Comparison of ENCODE assay signal across 8 cellular contexts in genomic region chr12:118377005-118377890, GRCh38. TPM values are rescaled to one million over a fixed set of nuclear protein-coding genes. Genes with fewer than 3 reads are reported as not detected.
DNase-seq lines count a peak whose midpoint lies in the region; ATAC-seq and TF ChIP-seq lines count a peak whose summit lies in the region.

No MANE protein-coding gene starts in this region.

- CTCF ChIA-PET in CD8-positive, alpha-beta T cell (lab: Charles Lee) = interaction anchor here (0.7 to 4.9 kb wide), 23 partner anchors 10 to 321 kb away, joined by 3 to 67 read pairs (median 7); partner anchors contain the start of gene PEBP1

- DNase-seq in CD8-positive, alpha-beta T cell = peak in 1 of 7 experiments; percentile 11
- DNase-seq in Jurkat, Clone E6-1 (ENCODE audit: low read depth, low spot score) = peak; percentile 21
- no peak for DNase-seq in activated naive CD8-positive, alpha-beta T cell treated with anti-CD3 and anti-CD28 coated beads for 36 hours
- DNase-seq in iPS-NIHi7 (ENCODE audit: extremely low spot score) (peak; percentile 14), suprapubic skin (ENCODE audit: low spot score in 2 of 2) (no peak)
- no peak for DNase-seq in stimulated activated CD4-positive, alpha-beta T cell treated with anti-CD3 and anti-CD28 coated beads, Interleukin-4, amount 100 ng/mL, for 4 hours

- intact Hi-C loops in CD8-positive, alpha-beta T cell (cut with DNase I, micrococcal nuclease) = loop anchor here (1.0 to 10.0 kb wide), 9 partner anchors 255 to 1818 kb away; partner anchors contain the start of genes RNFT2 (in 2 of the 2), SPRING1 (in 2 of the 2), FBXO21 (in 1 of the 2) and GCN1 (in 1 of the 2)

- peak overlapping the region; percentile 84 for H3K27ac ChIP-seq in CD8-positive, alpha-beta T cell (ENCODE audit: low read depth, low read length)
- peak overlapping the region; percentile 94 for H3K27ac ChIP-seq in suprapubic skin

- H3K9me3 ChIP-seq in CD8-positive, alpha-beta T cell (ENCODE audit: low read length) = no peaks in the 10 kb centered on the region
- H3K9me3 ChIP-seq in suprapubic skin = no peaks in the 10 kb centered on the region

- peak overlapping the region; percentile 75 for H3K4me3 ChIP-seq in CD8-positive, alpha-beta T cell (ENCODE audit: low read depth, low read length)
- H3K4me3 ChIP-seq in Jurkat, Clone E6-1 (ENCODE audit: low read length) = peak overlapping the region; percentile 89
- peak overlapping the region; percentile 100 for H3K4me3 ChIP-seq in suprapubic skin

- peak overlapping the region; percentile 88 for H3K4me3 Mint-ChIP-seq in CD8-positive, alpha-beta T cell
- peak overlapping the region; percentile 84 for H3K4me3 Mint-ChIP-seq in activated naive CD8-positive, alpha-beta T cell treated with anti-CD3 and anti-CD28 coated beads for 36 hours

- TF ChIP-seq POLR2A in suprapubic skin (IDR thresholded peaks at IDR 0.05) = no peak

- TF ChIP-seq EP300 in suprapubic skin (IDR thresholded peaks at IDR 0.05) = no peak

- no peak for TF ChIP-seq CTCF in CD8-positive, alpha-beta T cell (IDR thresholded peaks at IDR 0.05)
- TF ChIP-seq CTCF in suprapubic skin (IDR thresholded peaks at IDR 0.05) = no peak

- peaks cover 38% of the 10 kb centered on the region for H3K36me3 Mint-ChIP-seq in CD8-positive, alpha-beta T cell
- H3K36me3 Mint-ChIP-seq in activated naive CD8-positive, alpha-beta T cell treated with anti-CD3 and anti-CD28 coated beads for 36 hours = no peaks in the 10 kb centered on the region

- H3K27ac Mint-ChIP-seq in CD8-positive, alpha-beta T cell = peak overlapping the region; percentile 91
- H3K27ac Mint-ChIP-seq in activated naive CD8-positive, alpha-beta T cell treated with anti-CD3 and anti-CD28 coated beads for 36 hours = peak overlapping the region; percentile 87

- H3K4me1 ChIP-seq in CD8-positive, alpha-beta T cell (ENCODE audit: insufficient read depth, low read length) = peaks cover 24% of the 10 kb centered on the region
- peaks cover 45% of the 10 kb centered on the region for H3K4me1 ChIP-seq in suprapubic skin

- no peaks in the 10 kb centered on the region for H3K9me3 Mint-ChIP-seq in CD8-positive, alpha-beta T cell
- H3K9me3 Mint-ChIP-seq in activated naive CD8-positive, alpha-beta T cell treated with anti-CD3 and anti-CD28 coated beads for 36 hours = no peaks in the 10 kb centered on the region

- no peak for ATAC-seq in CD8-positive, alpha-beta T cell
- ATAC-seq in HG03571 (IDR thresholded peaks at IDR 0.05; ENCODE audit: unreplicated experiment) = no peak
- ATAC-seq in GM18502 (IDR thresholded peaks at IDR 0.05; ENCODE audit: poor library complexity, unreplicated experiment) = no peak

- H3K27me3 ChIP-seq in CD8-positive, alpha-beta T cell (ENCODE audit: insufficient read depth, low read length) = no peaks in the 10 kb centered on the region
- H3K27me3 ChIP-seq in suprapubic skin = no peaks in the 10 kb centered on the region

- H3K27me3 Mint-ChIP-seq in CD8-positive, alpha-beta T cell (ENCODE audit: low read depth) = no peaks in the 10 kb centered on the region
- no peaks in the 10 kb centered on the region for H3K27me3 Mint-ChIP-seq in activated naive CD8-positive, alpha-beta T cell treated with anti-CD3 and anti-CD28 coated beads for 36 hours

- POLR2A ChIA-PET in CD8-positive, alpha-beta T cell (lab: Charles Lee) = interaction anchor here (0.6 to 2.1 kb wide), 8 partner anchors 10 to 361 kb away, joined by 3 to 15 read pairs (median 5); partner anchors contain the start of genes PEBP1 and RFC5

- WGBS in suprapubic skin = under 1% methylated on average over 23 of the region's 23 CpGs

- H3K36me3 ChIP-seq in CD8-positive, alpha-beta T cell (ENCODE audit: insufficient read depth, low read length) = no peaks in the 10 kb centered on the region
- peaks cover 30% of the 10 kb centered on the region for H3K36me3 ChIP-seq in suprapubic skin

- H3K4me1 Mint-ChIP-seq in CD8-positive, alpha-beta T cell (ENCODE audit: low read depth) = peaks cover 44% of the 10 kb centered on the region
- peaks cover 23% of the 10 kb centered on the region for H3K4me1 Mint-ChIP-seq in activated naive CD8-positive, alpha-beta T cell treated with anti-CD3 and anti-CD28 coated beads for 36 hours

RNA-seq across cellular contexts. Expression of gene SUDS3, which starts 0.9 kb away (rescaled TPM):
- 10 to 100 TPM; 23.0 to 23.6 TPM for total RNA-seq in CD8-positive, alpha-beta T cell
- polyA plus RNA-seq in Jurkat, Clone E6-1 (2012; ENCODE audit: insufficient read depth, insufficient read length) = 26.1 TPM
- total RNA-seq in activated naive CD8-positive, alpha-beta T cell treated with anti-CD3 and anti-CD28 coated beads for 36 hours = 10 to 100 TPM; 19.0 to 22.3 TPM
- 10 to 100 TPM; 37.7 to 66.3 (median 50.1) TPM for total RNA-seq in suprapubic skin

RNA-seq across cellular contexts. Expression of gene TAOK3, which starts 4.5 kb away (rescaled TPM):
- total RNA-seq in CD8-positive, alpha-beta T cell = 10 to 100 TPM; 46.5 to 47.3 TPM
- polyA plus RNA-seq in Jurkat, Clone E6-1 (2012; ENCODE audit: insufficient read depth, insufficient read length) = 55.1 TPM
- total RNA-seq in activated naive CD8-positive, alpha-beta T cell treated with anti-CD3 and anti-CD28 coated beads for 36 hours = 10 to 100 TPM; 51.9 to 52.2 TPM
- 10 to 100 TPM; 22.7 to 61.7 (median 38.8) TPM for total RNA-seq in suprapubic skin

Comparison
In these comparisons a context has a peak if more than half of its experiments do, and no peak if none do; other contexts are left out.
1. DNase-seq: peak in Jurkat, Clone E6-1 (single experiment) and iPS-NIHi7 (single experiment); none in activated naive CD8-positive, alpha-beta T cell treated with anti-CD3 and anti-CD28 coated beads for 36 hours (single experiment), suprapubic skin (0 of 2) and stimulated activated CD4-positive, alpha-beta T cell treated with anti-CD3 and anti-CD28 coated beads, Interleukin-4, amount 100 ng/mL, for 4 hours (0 of 2).
2. Peak in every context shown above with its lines, with median percentiles within 50 percentile points of each other: H3K4me3 ChIP-seq.